ENCODE assay signal across 10 cellular contexts in the genomic region with DNA sequence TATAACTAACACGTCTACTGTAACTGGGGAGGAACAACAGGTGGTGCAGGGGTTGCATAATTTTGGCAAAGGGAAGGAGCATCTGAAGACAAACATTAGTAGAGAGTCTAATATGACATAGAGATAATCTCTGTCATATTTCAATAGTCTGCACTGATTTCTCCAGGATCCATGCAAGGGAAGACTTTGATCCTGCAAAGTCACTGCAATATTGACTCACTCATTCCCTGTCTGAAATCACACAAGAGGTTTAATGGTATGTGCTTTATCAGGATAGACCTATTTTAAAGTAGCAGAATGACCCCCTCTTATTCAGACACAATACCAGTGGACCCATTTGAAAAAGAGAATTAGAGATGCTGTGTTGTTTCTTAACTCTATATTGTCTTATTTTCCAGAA.
"Had no signal": no experiment of that assay in that cellular context is flagged by ENCODE, and none has a peak within 500 bp of the region (broad histone marks: within the 10 kb centered on the region; RNA-seq: fewer than 3 reads in every experiment).

No MANE protein-coding gene starts in this region.

- H3K4me3 ChIP-seq: GM23248 had no signal

- H3K4me2 ChIP-seq: KMS-11 had no signal

- H2AFZ ChIP-seq: GM23248 had no signal

- H3K4me3 Mint-ChIP-seq: H9, HFFc6, IgD-negative memory B cell had no signal

- DNase-seq: GM23248, GOT3, H9, HCEC 1CT, HFFc6, KBM-7 had no signal

- H3K4me1 Mint-ChIP-seq: IgD-negative memory B cell had no signal

- H3K9ac ChIP-seq: GM23248, KMS-11 had no signal

- FAIRE-seq: HTR-8/SVneo had no signal

- H3K9me3 Mint-ChIP-seq: H9, HFFc6, IgD-negative memory B cell had no signal

- H3K36me3 Mint-ChIP-seq: IgD-negative memory B cell had no signal

- H3K27ac ChIP-seq: GM23248, HL-60, KMS-11 had no signal

- H3K27ac Mint-ChIP-seq: H9, HFFc6, IgD-negative memory B cell had no signal
